ENCODE assay signal across 20 cellular contexts in the genomic region with DNA sequence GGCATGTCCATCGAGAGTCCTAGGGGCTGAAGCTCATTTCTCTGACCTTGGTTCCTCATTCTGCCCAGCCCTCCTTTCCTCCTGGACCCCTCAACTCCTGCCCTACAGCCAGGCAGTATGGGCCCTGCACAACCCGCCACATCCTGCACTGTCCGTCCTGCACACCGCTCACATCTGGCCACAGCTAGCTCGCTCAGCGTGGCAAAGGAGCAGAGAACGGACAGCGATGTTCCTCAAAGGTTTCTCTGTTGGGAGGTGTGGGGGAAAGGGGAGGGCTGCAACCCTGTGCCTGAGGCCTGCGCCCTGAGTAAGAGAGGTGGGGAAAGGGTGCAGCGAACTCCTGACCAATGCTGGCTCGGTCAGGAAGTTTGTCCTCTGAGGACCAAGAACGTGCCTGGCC.
"Had no signal": no experiment of that assay in that cellular context is flagged by ENCODE, and none has a peak within 500 bp of the region (broad histone marks: within the 10 kb centered on the region; RNA-seq: fewer than 3 reads in every experiment).

No MANE protein-coding gene starts in this region.

- H3K4me3 ChIP-seq: SJCRH30 had no signal

- H3K27me3 ChIP-seq: SJCRH30 had no signal

- DNase-seq: KBM-7, MV-4-11, NCI-H1048, NCI-H1105, NCI-H1417 treated with DMSO at 0.1 percent for 48 hours, NCI-H187, NCI-H2029, NCI-H2081 treated with DMSO at 0.1 percent for 48 hours, NCI-H2171, NCI-H226, NCI-H446, NCI-H510A, NCI-H524 treated with DMSO at 0.1 percent for 48 hours, NCI-H774, SHP77 treated with DMSO at 0.1 percent for 48 hours, SJCRH30 had no signal

- H3K36me3 ChIP-seq: SJCRH30 had no signal

- H3K27ac ChIP-seq: HL-60, SJCRH30 had no signal

- H3K27ac Mint-ChIP-seq: IgD-negative memory B cell had no signal

- H3K9me3 ChIP-seq: SJCRH30 had no signal

- ATAC-seq: Right ventricle myocardium inferior, SK-N-SH treated with all-trans-retinoic acid at 6 μM for 48 hours had no signal

- H3K4me1 Mint-ChIP-seq: IgD-negative memory B cell had no signal

- H3K4me1 ChIP-seq: SJCRH30 had no signal
